ENCODE assay signal across 15 cellular contexts in genomic region chrX:87873988-87874500, GRCh38.
DNase-seq lines count a peak whose midpoint lies in the region; ATAC-seq lines count a peak whose summit lies in the region.
"Had no signal": no experiment of that assay in that cellular context is flagged by ENCODE, and none has a peak within 500 bp of the region (broad histone marks: within the 10 kb centered on the region; RNA-seq: fewer than 3 reads in every experiment).

No MANE protein-coding gene starts in this region.

- peak overlapping the region; percentile 48 for H3K27ac Mint-ChIP-seq in central memory CD8-positive, alpha-beta T cell (ENCODE audit: low read depth)
- H3K27ac Mint-ChIP-seq: activated CD4-positive, alpha-beta T cell treated with anti-CD3 and anti-CD28 coated beads for 36 hours; activated naive CD8-positive, alpha-beta T cell; stimulated activated naive CD8-positive, alpha-beta T cell treated with anti-CD3 and anti-CD28 coated beads, Interleukin-15, Interleukin-2, amounts not matched to agents 100 ng/mL and 50 ng/mL, for 24 hours; T-helper 1 cell treated with Interleukin-12 subunit alpha and Interleukin-12 subunit beta and Interleukin-4 antibody, amounts not matched to agents 30 μg/mL and 1 μg/mL, for 36 hours had no signal

- H3K4me3 Mint-ChIP-seq in central memory CD8-positive, alpha-beta T cell, result peak overlapping the region; percentile 14
- H3K4me3 Mint-ChIP-seq: activated CD4-positive, alpha-beta T cell treated with anti-CD3 and anti-CD28 coated beads for 36 hours; activated naive CD8-positive, alpha-beta T cell; stimulated activated naive CD8-positive, alpha-beta T cell treated with anti-CD3 and anti-CD28 coated beads, Interleukin-15, Interleukin-2, amounts not matched to agents 100 ng/mL and 50 ng/mL, for 24 hours; T-helper 1 cell treated with Interleukin-12 subunit alpha and Interleukin-12 subunit beta and Interleukin-4 antibody, amounts not matched to agents 30 μg/mL and 1 μg/mL, for 36 hours had no signal

- H3K9me3 Mint-ChIP-seq in central memory CD8-positive, alpha-beta T cell, result no peaks in the 10 kb centered on the region

- no peak for DNase-seq in central memory CD8-positive, alpha-beta T cell (ENCODE audit: low spot score in 2 of 2)
- DNase-seq in GM19238 (ENCODE audit: insufficient read length, low spot score), result no peak
- DNase-seq in stimulated activated naive CD4-positive, alpha-beta T cell treated with Interleukin-2 at 50 U/mL for 16 hours (lab: John Stamatoyannopoulos, UW), result no peak
- DNase-seq: activated CD4-positive, alpha-beta T cell treated with anti-CD3 and anti-CD28 coated beads for 36 hours; NCI-H187 treated with DMSO at 0.1 percent for 48 hours; NCI-H69; uterus had no signal

- no peaks in the 10 kb centered on the region for H3K36me3 Mint-ChIP-seq in central memory CD8-positive, alpha-beta T cell (ENCODE audit: insufficient read depth)
- H3K36me3 Mint-ChIP-seq: activated naive CD8-positive, alpha-beta T cell had no signal

- no peaks in the 10 kb centered on the region for H3K27me3 Mint-ChIP-seq in central memory CD8-positive, alpha-beta T cell
- H3K27me3 Mint-ChIP-seq: activated CD4-positive, alpha-beta T cell treated with anti-CD3 and anti-CD28 coated beads for 36 hours; activated naive CD8-positive, alpha-beta T cell; stimulated activated naive CD8-positive, alpha-beta T cell treated with anti-CD3 and anti-CD28 coated beads, Interleukin-15, Interleukin-2, amounts not matched to agents 100 ng/mL and 50 ng/mL, for 24 hours had no signal

- ATAC-seq in GM18858 (IDR thresholded peaks at IDR 0.05; ENCODE audit: unreplicated experiment), result peak; percentile 33
- ATAC-seq in GM21423 (IDR thresholded peaks at IDR 0.05; ENCODE audit: unreplicated experiment), result peak; percentile 41
- peak; percentile 40 for ATAC-seq in HG03159 (IDR thresholded peaks at IDR 0.05; ENCODE audit: unreplicated experiment)
- ATAC-seq in central memory CD8-positive, alpha-beta T cell (replicated peaks; ENCODE audit: extremely low read depth, poor library complexity, severe bottlenecking), result no peak
- ATAC-seq in GM18520 (IDR thresholded peaks at IDR 0.05; ENCODE audit: unreplicated experiment), result no peak
- ATAC-seq in GM18519 (IDR thresholded peaks at IDR 0.05; ENCODE audit: low FRiP score, unreplicated experiment), result no peak
- ATAC-seq: activated CD4-positive, alpha-beta T cell treated with anti-CD3 and anti-CD28 coated beads for 36 hours had no signal

- H3K4me1 Mint-ChIP-seq in central memory CD8-positive, alpha-beta T cell, result peaks cover 11% of the 10 kb centered on the region

Comparison
In these comparisons a context has a peak if more than half of its experiments do, and no peak if none do; other contexts are left out.
1. ATAC-seq: peak in GM18858 (single experiment), GM21423 (single experiment) and HG03159 (single experiment); none in central memory CD8-positive, alpha-beta T cell (single experiment), GM18520 (single experiment) and GM18519 (single experiment).